ENCODE assay signal across 32 cellular contexts in genomic region chr17:59737324-59737723, GRCh38.
"Had no signal": no experiment of that assay in that cellular context is flagged by ENCODE, and none has a peak within 500 bp of the region (broad histone marks: within the 10 kb centered on the region; RNA-seq: fewer than 3 reads in every experiment).

No MANE protein-coding gene starts in this region.

- H3K27ac ChIP-seq: adrenal gland, breast epithelium, cardiac muscle cell, colonic mucosa, epithelial cell of prostate, esophagus squamous epithelium, gastroesophageal sphincter had no signal

- H3K4me1 ChIP-seq: adrenal gland, breast epithelium, gastroesophageal sphincter had no signal

- H3K4me3 ChIP-seq: adrenal gland, breast epithelium, cardiac muscle cell, colonic mucosa, esophagus squamous epithelium, gastroesophageal sphincter had no signal

- H3K9me3 ChIP-seq: adrenal gland, breast epithelium, colonic mucosa, esophagus squamous epithelium, gastroesophageal sphincter had no signal

- H3K4me1 Mint-ChIP-seq: activated naive CD4-positive, alpha-beta T cell treated with anti-CD3 and anti-CD28 coated beads, Interleukin-2, amount 10 ng/mL, durations not matched to agents 7 days and 5 days; brain; T-cell had no signal

- DNase-seq: activated CD4-positive, alpha-beta T cell treated with anti-CD3 and anti-CD28 coated beads for 1 hour; activated CD4-positive, alpha-beta T cell treated with anti-CD3 and anti-CD28 coated beads for 4 hours; activated CD4-positive, alpha-beta T cell treated with anti-CD3 and anti-CD28 coated beads, Interleukin-2, amount 50 U/mL, for 1 hour; activated CD4-positive, alpha-beta T cell treated with anti-CD3 and anti-CD28 coated beads, Interleukin-2, amount 50 U/mL, for 48 hours; activated CD8-positive, alpha-beta memory T cell treated with anti-CD3 and anti-CD28 coated beads for 24 hours; activated CD8-positive, alpha-beta T cell treated with anti-CD3 and anti-CD28 coated beads for 36 hours; activated gamma-delta T cell; activated naive CD4-positive, alpha-beta T cell; activated naive CD4-positive, alpha-beta T cell treated with anti-CD3 and anti-CD28 coated beads, Interleukin-2, amount 10 ng/mL, durations not matched to agents 7 days and 5 days; activated T-cell treated with anti-CD3 and anti-CD28 coated beads, Interleukin-2, amount 50 U/mL, for 1 hour; activated T-cell treated with anti-CD3 and anti-CD28 coated beads, Interleukin-2, amount 50 U/mL, for 48 hours; adrenal gland; amygdala; aorta; central memory CD4-positive, alpha-beta T cell; cerebellar nuclear complex; colonic mucosa; effector CD8-positive, alpha-beta T cell; esophagus squamous epithelium; foreskin melanocyte; SW 1271; T-cell; T1000 had no signal

- H3K36me3 ChIP-seq: breast epithelium, colonic mucosa had no signal

- H3K27me3 Mint-ChIP-seq: activated CD8-positive, alpha-beta T cell treated with anti-CD3 and anti-CD28 coated beads for 36 hours; activated naive CD4-positive, alpha-beta T cell treated with anti-CD3 and anti-CD28 coated beads, Interleukin-2, amount 10 ng/mL, durations not matched to agents 7 days and 5 days; brain; T-cell had no signal

- H3K27ac Mint-ChIP-seq: activated CD8-positive, alpha-beta T cell treated with anti-CD3 and anti-CD28 coated beads for 36 hours; activated naive CD4-positive, alpha-beta T cell treated with anti-CD3 and anti-CD28 coated beads, Interleukin-2, amount 10 ng/mL, durations not matched to agents 7 days and 5 days; activated T-helper 1 cell treated with anti-CD3 and anti-CD28 coated beads, Interleukin-12 subunit alpha, Interleukin-12 subunit beta, Interleukin-2, Interleukin-4 antibody, amounts not matched to agents 30 ng/mL and 10 ng/mL and 1 ng/mL, durations not matched to agents 14 hours and 24 hours and 36 hours; brain; T-helper 1 cell treated with Interleukin-12 subunit alpha and Interleukin-12 subunit beta and Interleukin-4 antibody, amounts not matched to agents 30 μg/mL and 1 μg/mL, for 36 hours; T-helper 2 cell treated with Interferon-gamma antibody and Interleukin-4, amounts not matched to agents 5 μg/mL and 100 μg/mL, for 36 hours had no signal

- H3K4me3 Mint-ChIP-seq: activated CD8-positive, alpha-beta T cell treated with anti-CD3 and anti-CD28 coated beads for 36 hours; activated naive CD4-positive, alpha-beta T cell treated with anti-CD3 and anti-CD28 coated beads, Interleukin-2, amount 10 ng/mL, durations not matched to agents 7 days and 5 days; activated T-helper 1 cell treated with anti-CD3 and anti-CD28 coated beads, Interleukin-12 subunit alpha, Interleukin-12 subunit beta, Interleukin-2, Interleukin-4 antibody, amounts not matched to agents 30 ng/mL and 10 ng/mL and 1 ng/mL, durations not matched to agents 14 hours and 24 hours and 36 hours; brain; T-cell; T-helper 1 cell treated with Interleukin-12 subunit alpha and Interleukin-12 subunit beta and Interleukin-4 antibody, amounts not matched to agents 30 μg/mL and 1 μg/mL, for 36 hours; T-helper 2 cell treated with Interferon-gamma antibody and Interleukin-4, amounts not matched to agents 5 μg/mL and 100 μg/mL, for 36 hours had no signal

- H3K9me3 Mint-ChIP-seq: activated CD8-positive, alpha-beta T cell treated with anti-CD3 and anti-CD28 coated beads for 36 hours; activated naive CD4-positive, alpha-beta T cell treated with anti-CD3 and anti-CD28 coated beads, Interleukin-2, amount 10 ng/mL, durations not matched to agents 7 days and 5 days; activated naive CD4-positive, alpha-beta T cell treated with anti-CD3 and anti-CD28 coated beads, Interleukin-2, amount 50 U/mL, for 72 hours; activated T-helper 1 cell treated with anti-CD3 and anti-CD28 coated beads, Interleukin-12 subunit alpha, Interleukin-12 subunit beta, Interleukin-2, Interleukin-4 antibody, amounts not matched to agents 30 ng/mL and 10 ng/mL and 1 ng/mL, durations not matched to agents 14 hours and 24 hours and 36 hours; T-cell; T-helper 1 cell treated with Interleukin-12 subunit alpha and Interleukin-12 subunit beta and Interleukin-4 antibody, amounts not matched to agents 30 μg/mL and 1 μg/mL, for 36 hours; T-helper 2 cell treated with Interferon-gamma antibody and Interleukin-4, amounts not matched to agents 5 μg/mL and 100 μg/mL, for 36 hours had no signal

- H3K27me3 ChIP-seq: adrenal gland, breast epithelium, cardiac muscle cell, colonic mucosa, esophagus squamous epithelium, gastroesophageal sphincter had no signal

- ATAC-seq: activated CD8-positive, alpha-beta T cell treated with anti-CD3 and anti-CD28 coated beads for 36 hours; activated naive CD4-positive, alpha-beta T cell treated with anti-CD3 and anti-CD28 coated beads, Interleukin-2, amount 50 U/mL, for 72 hours; gastroesophageal sphincter; T-cell had no signal
